ENCODE assay signal across 22 cellular contexts in genomic region chr7:11970132-11970531, GRCh38.
"Had no signal": no experiment of that assay in that cellular context is flagged by ENCODE, and none has a peak within 500 bp of the region (broad histone marks: within the 10 kb centered on the region; RNA-seq: fewer than 3 reads in every experiment).

No MANE protein-coding gene starts in this region.

- H3K9me3 ChIP-seq: colonic mucosa, right lobe of liver, suprapubic skin had no signal

- H3K4me3 ChIP-seq: colonic mucosa, dorsolateral prefrontal cortex, lower lobe of right lung, right lobe of liver, skin epidermis, stomach, suprapubic skin, tibial nerve had no signal

- H3K27ac ChIP-seq: colonic mucosa, dorsolateral prefrontal cortex, epithelial cell of prostate, lower lobe of right lung, right lobe of liver, skin epidermis, stomach, suprapubic skin, tibial nerve had no signal

- DNase-seq: activated CD4-positive, alpha-beta T cell treated with anti-CD3 and anti-CD28 coated beads for 4 hours; activated CD4-positive, alpha-beta T cell treated with anti-CD3 and anti-CD28 coated beads, Interleukin-2, amount 50 U/mL, for 48 hours; activated CD4-positive, CD25-positive, alpha-beta regulatory T cell; activated naive CD4-positive, alpha-beta T cell treated with anti-CD3 and anti-CD28 coated beads for 36 hours; activated naive CD8-positive, alpha-beta T cell treated with anti-CD3 and anti-CD28 coated beads, Interleukin-2, amount 10 ng/mL, durations not matched to agents 7 days and 5 days; activated T-cell treated with anti-CD3 and anti-CD28 coated beads, Interleukin-2, amount 50 U/mL, for 48 hours; amniotic stem cell; colonic mucosa; dorsolateral prefrontal cortex; kidney; lower lobe of right lung; naive B cell; occipital lobe; right lobe of liver; stimulated activated CD4-positive, alpha-beta T cell treated with anti-CD3 and anti-CD28 coated beads, Interleukin-15, amount 100 ng/mL, for 24 hours; stomach had no signal

- H3K27me3 ChIP-seq: colonic mucosa, dorsolateral prefrontal cortex, right lobe of liver, stomach, suprapubic skin, tibial nerve had no signal

- ATAC-seq: left lobe of liver; lower lobe of right lung; right lobe of liver; stimulated activated memory B cell treated with anti-CD40 and anti-IgM and Interleukin-4, amounts not matched to agents 10 μg/mL and 1 μg/mL and 100 μg/mL, for 72 hours had no signal

- H3K4me1 ChIP-seq: colonic mucosa, lower lobe of right lung, right lobe of liver, stomach, suprapubic skin, tibial nerve had no signal

- H3K36me3 ChIP-seq: colonic mucosa, lower lobe of right lung, right lobe of liver, stomach, suprapubic skin, tibial nerve had no signal
